ENCODE assay signal across 8 cellular contexts in the genomic region with DNA sequence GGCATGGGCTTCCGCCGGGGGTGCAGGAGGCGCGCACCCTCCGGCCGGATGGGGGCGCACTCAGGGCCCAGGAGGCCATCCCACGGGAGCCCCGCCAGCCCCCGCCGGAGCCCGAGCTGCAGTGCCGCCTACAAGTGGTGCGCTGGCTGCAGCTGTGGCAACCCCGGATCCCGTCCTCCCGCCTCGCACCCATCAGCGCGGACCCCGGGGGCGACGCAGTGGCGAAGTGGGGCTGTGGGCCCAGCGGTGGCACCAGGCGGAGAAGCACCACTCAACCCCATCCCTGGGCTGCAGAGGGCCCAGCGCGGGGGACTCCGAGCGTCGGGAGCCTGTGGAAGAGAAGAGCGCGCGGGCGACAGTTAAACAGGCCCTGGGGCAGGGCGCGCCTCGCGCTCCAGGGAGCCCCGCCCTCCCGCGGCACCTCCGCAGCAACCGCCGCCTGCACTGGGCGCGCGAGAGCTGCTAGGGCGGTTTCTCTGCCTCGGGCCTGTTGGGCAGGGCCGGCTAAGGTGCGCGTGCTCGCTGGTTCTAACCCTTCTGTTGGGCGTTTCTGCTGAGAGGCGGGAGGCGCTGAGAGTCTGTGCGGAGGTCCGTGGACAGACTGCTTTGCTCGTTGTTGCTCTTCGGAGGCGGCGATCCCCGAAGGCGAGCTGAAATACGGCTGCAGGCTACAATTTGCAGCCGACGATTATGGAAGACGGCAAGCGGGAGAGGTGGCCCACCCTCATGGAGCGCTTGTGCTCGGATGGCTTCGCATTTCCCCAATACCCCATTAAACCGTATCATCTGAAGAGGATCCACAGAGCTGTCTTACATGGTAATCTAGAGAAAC. TPM values are rescaled to one million over a fixed set of nuclear protein-coding genes. Genes with fewer than 3 reads are reported as not detected.
DNase-seq lines count a peak whose midpoint lies in the region; ATAC-seq and TF ChIP-seq lines count a peak whose summit lies in the region.
"Not testable (repeated sequence)": the region's sequence is repeated elsewhere in the genome, so short reads cannot be mapped to it uniquely, and the experiment has no call there.

A gene (plus strand): TSS at position 104 of the 832 bp plus-strand sequence. CDS start 587 bp downstream, at position 691.

- TF ChIP-seq CTCF in brain microvascular endothelial cell (IDR thresholded peaks at IDR 0.05; ENCODE audit: low read depth, low read length, missing control alignments) (peak; percentile 42), right atrium auricular region (IDR thresholded peaks at IDR 0.05) (peak; percentile 52 to 64), parathyroid adenoma (IDR thresholded peaks at IDR 0.05) (peak; percentile 58)

- in situ Hi-C loops in brain microvascular endothelial cell (cut with HindIII; ENCODE audit: low pct_ligation_motif_present, low sequenced_read_pairs) = not testable (repeated sequence)

- not testable (repeated sequence) for H3K9ac ChIP-seq in parathyroid adenoma
- H3K9ac ChIP-seq in stomach smooth muscle (ENCODE audit: low read length in 2 of 2) = peak within 1 kb of the TSS; percentile 73 to 76

- peak within 1 kb of the TSS; percentile 97 for H2AFZ ChIP-seq in parathyroid adenoma

- peak; percentile 83 for DNase-seq in GM03348 (ENCODE audit: low spot score)
- peak; percentile 83 for DNase-seq in HS-5 (ENCODE audit: low read depth)
- peak; percentile 60 for DNase-seq in activated CD4-positive, CD25-positive, alpha-beta regulatory T cell treated with anti-CD3 and anti-CD28 coated beads, Interleukin-2, amount 50 U/mL, for 16 hours (ENCODE audit: low read depth, low spot score)
- peak; percentile 69 for DNase-seq in brain microvascular endothelial cell
- DNase-seq in right atrium auricular region (ENCODE audit: low spot score) = peak; percentile 75

- H3K27ac ChIP-seq in brain microvascular endothelial cell (peak within 1 kb of the TSS; percentile 70), right atrium auricular region (peak within 1 kb of the TSS; percentile 92 to 97), parathyroid adenoma (peak within 1 kb of the TSS; percentile 76), stomach smooth muscle (ENCODE audit: low read length) (peak within 1 kb of the TSS; percentile 67)

- not testable (repeated sequence) for H3K27me3 ChIP-seq in brain microvascular endothelial cell (replicated peaks); right atrium auricular region; parathyroid adenoma (ENCODE audit: control insufficient read depth, insufficient read depth, low read length); stomach smooth muscle (ENCODE audit: control insufficient read depth in 1 of 2, insufficient read depth in 2 of 2, low read length in 2 of 2)

- H3K79me2 ChIP-seq in parathyroid adenoma = not testable (repeated sequence)

- H3K4me3 ChIP-seq in brain microvascular endothelial cell (ENCODE audit: low read depth, low read length) (peak within 1 kb of the TSS; percentile 71), right atrium auricular region (peak within 1 kb of the TSS; percentile 70 to 80), parathyroid adenoma (ENCODE audit: low read depth, low read length) (peak within 1 kb of the TSS; percentile 58), stomach smooth muscle (ENCODE audit: low read length in 2 of 2) (peak within 1 kb of the TSS; percentile 71 to 80)

- H3K4me2 ChIP-seq in parathyroid adenoma (ENCODE audit: low read length) = peak within 1 kb of the TSS; percentile 70

- not testable (repeated sequence) for H3K9me3 ChIP-seq in right atrium auricular region; parathyroid adenoma (ENCODE audit: control insufficient read depth, low read length); stomach smooth muscle (ENCODE audit: control insufficient read depth in 2 of 2, low read length in 2 of 2)

- H3K36me3 ChIP-seq in brain microvascular endothelial cell (replicated peaks); right atrium auricular region; parathyroid adenoma (ENCODE audit: control insufficient read depth, insufficient read depth, low read length); stomach smooth muscle (ENCODE audit: control insufficient read depth in 2 of 2, insufficient read depth in 2 of 2, low read length in 2 of 2): not testable (repeated sequence)

- ATAC-seq in GM21717 (IDR thresholded peaks at IDR 0.05; ENCODE audit: unreplicated experiment) = peak; percentile 88

- not testable (repeated sequence) for H3K4me1 ChIP-seq in right atrium auricular region; parathyroid adenoma; stomach smooth muscle (ENCODE audit: control insufficient read depth, insufficient read depth, low read length)

RNA-seq across cellular contexts. Expression of the gene that starts here (rescaled TPM):
- 1 to 10 TPM; 3.3 to 5.3 TPM for total RNA-seq in right atrium auricular region

Comparison
In these comparisons a context has a peak if more than half of its experiments do, and no peak if none do; other contexts are left out.
1. Peak in every context shown above with its lines: DNase-seq, ATAC-seq, H3K4me3 ChIP-seq and H3K27ac ChIP-seq.